1 cellular context compared by ENCODE assay signal in the genomic region with DNA sequence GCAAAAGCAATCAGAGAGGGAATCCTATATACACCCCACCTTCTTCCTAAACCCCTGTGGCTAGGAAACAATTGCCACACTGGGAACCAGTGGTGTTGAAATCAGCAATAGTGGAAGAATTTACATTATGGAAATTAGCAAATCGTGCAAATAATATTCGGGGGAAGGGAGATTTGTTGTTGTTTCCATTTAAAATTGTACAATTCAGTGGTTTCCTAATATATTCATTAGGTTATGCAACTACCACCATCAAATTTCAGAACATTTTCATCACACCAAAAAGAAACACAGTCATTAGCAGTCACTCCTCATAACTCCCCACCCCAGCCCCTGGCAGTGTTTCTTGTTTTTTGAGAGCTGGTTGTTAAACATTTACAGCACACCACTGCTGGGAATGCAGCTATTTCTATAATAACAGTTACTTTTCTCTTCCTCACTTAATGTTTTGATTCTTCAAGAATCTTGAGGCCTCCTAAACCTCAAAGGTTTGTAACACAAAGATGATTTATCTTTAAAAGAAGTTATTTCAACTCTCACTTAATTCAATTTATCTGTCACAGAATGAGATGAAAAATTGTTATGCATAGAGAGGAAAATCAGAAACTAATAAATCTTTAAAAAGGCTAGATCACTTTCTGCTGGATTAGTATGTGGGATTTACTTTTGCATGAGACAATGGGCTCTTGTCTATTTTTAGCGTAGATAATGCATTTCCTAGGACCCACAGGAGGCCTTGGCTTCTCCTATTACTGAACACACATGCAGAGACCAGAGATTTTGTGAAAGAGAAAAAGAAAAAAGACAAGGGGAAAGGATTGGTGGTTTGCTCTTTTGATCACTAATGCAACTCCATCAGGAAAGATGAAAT.
TF ChIP-seq lines count a peak whose summit lies in the region.

No MANE protein-coding gene starts in this region.

TF ChIP-seq in H1, 55 proteins besides CTCF, POLR2A, EP300 and RAD21:
- no peak for TF ChIP-seq TEAD4 (IDR thresholded peaks at IDR 0.05; ENCODE audit: low read depth, low read length)
- no peak for TF ChIP-seq KDM4A (IDR thresholded peaks at IDR 0.05; ENCODE audit: low read depth, low read length, severe bottlenecking)
- TF ChIP-seq SIX5 (IDR thresholded peaks at IDR 0.05; ENCODE audit: low read depth, low read length), result no peak
- TF ChIP-seq YY1 (IDR thresholded peaks at IDR 0.05; ENCODE audit: low read depth, low read length), result no peak
- TF ChIP-seq HDAC2 (IDR thresholded peaks at IDR 0.05; ENCODE audit: borderline replicate concordance in 1 of 2, low read depth in 2 of 2, low read length in 2 of 2), result 0 out of 4 replicates have a peak, but pooled peaks of 1 of the 2 experiments have one; percentile 44
- TF ChIP-seq CEBPB (IDR thresholded peaks at IDR 0.05; ENCODE audit: low read depth, low read length), result peak; percentile 82
